ENCODE assay signal across 18 cellular contexts in genomic region chr10:88833722-88834121, GRCh38. TPM values are rescaled to one million over a fixed set of nuclear protein-coding genes. Genes with fewer than 3 reads are reported as not detected.
A peak's percentile ranks its signal among the peaks of the same experiment; 100 is the strongest.
DNase-seq lines count a peak whose midpoint lies in the region; ATAC-seq, FAIRE-seq and TF ChIP-seq lines count a peak whose summit lies in the region.
"Had no signal": no experiment of that assay in that cellular context is flagged by ENCODE, and none has a peak within 500 bp of the region (broad histone marks: within the 10 kb centered on the region; RNA-seq: fewer than 3 reads in every experiment).

No MANE protein-coding gene starts in this region.

- peak overlapping the region; percentile 85 for H3K27ac Mint-ChIP-seq in activated CD8-positive, alpha-beta T cell treated with anti-CD3 and anti-CD28 coated beads, Interleukin-2, amount 10 ng/mL, durations not matched to agents 7 days and 5 days
- H3K27ac Mint-ChIP-seq: dendritic cell treated with granulocyte-macrophage colony-stimulating factor and Interleukin-4, amounts not matched to agents 40 ng/mL and 50 ng/mL, for 4 days had no signal

- H3K4me1 ChIP-seq in right lobe of liver (peaks cover 0 to 6% (median 0%) of the 10 kb centered on the region in 4 donors), HepG2 (ENCODE audit: insufficient read depth, low read length) (no peaks in the 10 kb centered on the region), MM.1S (ENCODE audit: low read length) (no peaks in the 10 kb centered on the region), mesendoderm (ENCODE audit: control insufficient read depth, low read depth, low read length) (no peaks in the 10 kb centered on the region)

- no peak overlapping the region for H3K27ac ChIP-seq in right lobe of liver
- no peak overlapping the region for H3K27ac ChIP-seq in HepG2 (ENCODE audit: extremely low read length, insufficient read depth, low read length)
- H3K27ac ChIP-seq in MM.1S (ENCODE audit: low read length) = no peak overlapping the region
- no peak overlapping the region for H3K27ac ChIP-seq in mesendoderm (ENCODE audit: low read depth, low read length)

- H3K9me3 ChIP-seq in right lobe of liver = no peaks in the 10 kb centered on the region
- no peaks in the 10 kb centered on the region for H3K9me3 ChIP-seq in HepG2 (ENCODE audit: low read length)
- H3K9me3 ChIP-seq in MM.1S (replicated peaks; ENCODE audit: insufficient read depth, low read length) = no peaks in the 10 kb centered on the region

- no peak overlapping the region for H3K18ac ChIP-seq in mesendoderm (ENCODE audit: low read length)

- intact Hi-C loops in right lobe of liver (cut with DNase I) = loop anchor here in 1 of 2 donors (10.0 kb wide), 1 partner anchor 101 kb away; no protein-coding TSS in a partner anchor
- intact Hi-C loops in HepG2 (cut with micrococcal nuclease; ENCODE audit: unreplicated experiment) = loop anchor here (2.0 kb wide), 3 partner anchors 47 to 383 kb away; partner anchors contain the start of gene STAMBPL1

- TF ChIP-seq EP300 in HepG2 (IDR thresholded peaks at IDR 0.05; ENCODE audit: low read depth in 2 of 2, low read length in 2 of 2) (no peak), HepG2 (CRISPR knock-in tag; IDR thresholded peaks at IDR 0.05; ENCODE audit: borderline replicate concordance) (no peak)

- H3K4me3 Mint-ChIP-seq in activated CD8-positive, alpha-beta T cell treated with anti-CD3 and anti-CD28 coated beads, Interleukin-2, amount 10 ng/mL, durations not matched to agents 7 days and 5 days = peak overlapping the region; percentile 10
- H3K4me3 Mint-ChIP-seq: dendritic cell treated with granulocyte-macrophage colony-stimulating factor and Interleukin-4, amounts not matched to agents 40 ng/mL and 50 ng/mL, for 4 days; stimulated activated naive CD8-positive, alpha-beta T cell treated with anti-CD3 and anti-CD28 coated beads, Interleukin-15, amount 100 ng/mL, for 72 hours had no signal

- no peak for TF ChIP-seq RAD21 in HepG2 (CRISPR knock-in tag; IDR thresholded peaks at IDR 0.05)

- H3K56ac ChIP-seq in mesendoderm (ENCODE audit: low read length) = no peak overlapping the region

- H3K9me3 Mint-ChIP-seq in activated CD8-positive, alpha-beta T cell treated with anti-CD3 and anti-CD28 coated beads, Interleukin-2, amount 10 ng/mL, durations not matched to agents 7 days and 5 days (ENCODE audit: insufficient read depth) = no peaks in the 10 kb centered on the region
- H3K9me3 Mint-ChIP-seq: dendritic cell treated with granulocyte-macrophage colony-stimulating factor and Interleukin-4, amounts not matched to agents 40 ng/mL and 50 ng/mL, for 4 days; naive thymus-derived CD8-positive, alpha-beta T cell; stimulated activated naive CD8-positive, alpha-beta T cell treated with anti-CD3 and anti-CD28 coated beads, Interleukin-15, amount 100 ng/mL, for 72 hours had no signal

- H2BK5ac ChIP-seq in mesendoderm (ENCODE audit: low read length) = no peak overlapping the region

- FAIRE-seq in HepG2 (lab: Jason Lieb, UNC) = no peak

- H3K27me3 Mint-ChIP-seq in activated CD8-positive, alpha-beta T cell treated with anti-CD3 and anti-CD28 coated beads, Interleukin-2, amount 10 ng/mL, durations not matched to agents 7 days and 5 days (ENCODE audit: low read depth) = no peaks in the 10 kb centered on the region
- H3K27me3 Mint-ChIP-seq: dendritic cell treated with granulocyte-macrophage colony-stimulating factor and Interleukin-4, amounts not matched to agents 40 ng/mL and 50 ng/mL, for 4 days; stimulated activated naive CD8-positive, alpha-beta T cell treated with anti-CD3 and anti-CD28 coated beads, Interleukin-15, amount 100 ng/mL, for 72 hours had no signal

- BruUV-seq in HepG2 (replicated peaks; lab: Mats Ljungman, UMichigan) = no TSS peak

- H2AFZ ChIP-seq in HepG2 (ENCODE audit: low read length) = no peak overlapping the region
- H2AFZ ChIP-seq in MM.1S (ENCODE audit: low read length) = no peak overlapping the region

- H3K4me2 ChIP-seq in HepG2 (ENCODE audit: low read depth, low read length) (no peak overlapping the region), MM.1S (ENCODE audit: low read depth, low read length) (no peak overlapping the region), mesendoderm (ENCODE audit: low read length) (no peak overlapping the region)

- H3K4me3 ChIP-seq in right lobe of liver = no peak overlapping the region
- no peak overlapping the region for H3K4me3 ChIP-seq in HepG2 (replicated peaks in 1 of 3; ENCODE audit: insufficient read depth in 1 of 3, low read depth in 2 of 3, low read length in 3 of 3)
- H3K4me3 ChIP-seq in MM.1S (ENCODE audit: low read length) = no peak overlapping the region
- no peak overlapping the region for H3K4me3 ChIP-seq in mesendoderm (ENCODE audit: low read length)

- TF ChIP-seq POLR2A in right lobe of liver (IDR thresholded peaks at IDR 0.05) = no peak
- no peak for TF ChIP-seq POLR2A in HepG2 (IDR thresholded peaks at IDR 0.05; ENCODE audit: insufficient read depth in 1 of 2, low read depth in 2 of 2, low read length in 2 of 2)

- no peak overlapping the region for H3K23ac ChIP-seq in mesendoderm (ENCODE audit: low read length)

- H4K5ac ChIP-seq in mesendoderm (ENCODE audit: low read length) = no peak overlapping the region

- peaks cover 47% of the 10 kb centered on the region for H3K4me1 Mint-ChIP-seq in activated CD8-positive, alpha-beta T cell treated with anti-CD3 and anti-CD28 coated beads, Interleukin-2, amount 10 ng/mL, durations not matched to agents 7 days and 5 days (ENCODE audit: low read depth)

- WGBS in right lobe of liver (ENCODE audit: insufficient coverage, low coverage, low lambda C conversion rate, missing lambda C conversion rate) = 39% methylated on average over 2 of the region's 2 CpGs
- 0% methylated on average over 2 of the region's 2 CpGs for WGBS in HepG2 (ENCODE audit: low lambda C conversion rate)
- no CpG with 5 or more reads among the region's 2 CpGs for WGBS in mesendoderm (ENCODE audit: extremely low coverage, insufficient coverage, low lambda C conversion rate)

- no peak overlapping the region for H2AK5ac ChIP-seq in mesendoderm (ENCODE audit: low read length)

- ATAC-seq in right lobe of liver = peak in 3 of 4 donors; percentile 24 to 41 (median 31)
- no peak for ATAC-seq in HepG2
- ATAC-seq in activated CD8-positive, alpha-beta T cell treated with anti-CD3 and anti-CD28 coated beads, Interleukin-2, amount 10 ng/mL, durations not matched to agents 7 days and 5 days = peak; percentile 46
- ATAC-seq in GM19463 (IDR thresholded peaks at IDR 0.05; ENCODE audit: unreplicated experiment) = no peak
- ATAC-seq: naive thymus-derived CD8-positive, alpha-beta T cell; stimulated activated naive CD8-positive, alpha-beta T cell treated with anti-CD3 and anti-CD28 coated beads, Interleukin-15, amount 100 ng/mL, for 72 hours had no signal

- no peak overlapping the region for H4K8ac ChIP-seq in mesendoderm (ENCODE audit: low read depth, low read length)

- H3K36me3 Mint-ChIP-seq in activated CD8-positive, alpha-beta T cell treated with anti-CD3 and anti-CD28 coated beads, Interleukin-2, amount 10 ng/mL, durations not matched to agents 7 days and 5 days (ENCODE audit: low read depth) = peaks cover 6% of the 10 kb centered on the region
- H3K36me3 Mint-ChIP-seq: naive thymus-derived CD8-positive, alpha-beta T cell had no signal

- POLR2A ChIA-PET in HepG2 (lab: Yijun Ruan, JAX) = no interaction called here
- POLR2A ChIA-PET in activated CD8-positive, alpha-beta T cell treated with anti-CD3 and anti-CD28 coated beads, Interleukin-2, amount 10 ng/mL, durations not matched to agents 7 days and 5 days (lab: Charles Lee) = interaction anchor here (2.4 kb wide), 1 partner anchor 157 kb away, joined by 7 read pairs; the partner anchor contains the start of gene FAS

- H2BK15ac ChIP-seq in mesendoderm (replicated peaks; ENCODE audit: low read depth) = no peak overlapping the region

- in situ Hi-C loops in HepG2 (cut with HindIII; ENCODE audit: extremely low pct_ligation_motif_present, low pct_unique_long_range_greater_than_20kb) = loop anchor here (25.0 kb wide), 1 partner anchor 379 kb away; the partner anchor contains the start of gene CH25H

- H3K36me3 ChIP-seq in right lobe of liver = no peaks in the 10 kb centered on the region
- no peaks in the 10 kb centered on the region for H3K36me3 ChIP-seq in HepG2 (replicated peaks in 1 of 2; ENCODE audit: control insufficient read depth in 1 of 2, insufficient read depth in 2 of 2, low read length in 2 of 2)
- no peaks in the 10 kb centered on the region for H3K36me3 ChIP-seq in MM.1S (replicated peaks; ENCODE audit: insufficient read depth, low read length)
- no peaks in the 10 kb centered on the region for H3K36me3 ChIP-seq in mesendoderm (ENCODE audit: control insufficient read depth, insufficient read depth, low read length)

- no peaks in the 10 kb centered on the region for H3K27me3 ChIP-seq in right lobe of liver
- H3K27me3 ChIP-seq in HepG2 (ENCODE audit: control insufficient read depth in 1 of 2, insufficient read depth in 2 of 2, low read length in 2 of 2) = no peaks in the 10 kb centered on the region
- H3K27me3 ChIP-seq in MM.1S (replicated peaks; ENCODE audit: insufficient read depth, low read length) = no peaks in the 10 kb centered on the region
- peaks cover 3% of the 10 kb centered on the region for H3K27me3 ChIP-seq in mesendoderm (ENCODE audit: insufficient read depth, low read length, poor library complexity)

- DNase-seq in right lobe of liver (no peak), HepG2 (ENCODE audit: low spot score) (no peak), NOMO-1 treated with dmso at 0.1 percent for 144 hours (lab: John Stamatoyannopoulos, UW; ENCODE audit: unreplicated experiment) (peak; percentile 28), MM.1S (no peak), mesendoderm (no peak), hippocampal formation (lab: John Stamatoyannopoulos, UW) (no peak)
- DNase-seq in activated CD8-positive, alpha-beta T cell treated with anti-CD3 and anti-CD28 coated beads, Interleukin-2, amount 10 ng/mL, durations not matched to agents 7 days and 5 days = peak; percentile 45
- DNase-seq: activated naive CD4-positive, alpha-beta T cell; naive thymus-derived CD8-positive, alpha-beta T cell; NCI-H1092; NCI-H774; stimulated activated naive CD8-positive, alpha-beta T cell treated with anti-CD3 and anti-CD28 coated beads, Interleukin-15, amount 100 ng/mL, for 72 hours had no signal

- no peak overlapping the region for H3K9ac ChIP-seq in HepG2 (ENCODE audit: insufficient read depth, low read depth, low read length)
- H3K9ac ChIP-seq in MM.1S (ENCODE audit: low read length) = no peak overlapping the region
- no peak overlapping the region for H3K9ac ChIP-seq in mesendoderm (ENCODE audit: low read length)

- no peaks in the 10 kb centered on the region for H3K9me2 ChIP-seq in MM.1S (replicated peaks; ENCODE audit: insufficient read depth, low read length)

- H3F3A ChIP-seq in MM.1S (ENCODE audit: insufficient read depth, low read length) = no peaks in the 10 kb centered on the region

- H3K79me1 ChIP-seq in mesendoderm (ENCODE audit: low read length) = no peaks in the 10 kb centered on the region

- H4K20me1 ChIP-seq in HepG2 (ENCODE audit: insufficient read depth, low read length) = no peaks in the 10 kb centered on the region
- no peaks in the 10 kb centered on the region for H4K20me1 ChIP-seq in MM.1S (ENCODE audit: insufficient read depth, low read length)

- CTCF ChIA-PET in HepG2 (lab: Yijun Ruan, JAX; ENCODE audit: low intra/inter-chr PET ratio, low total read pairs) = no interaction called here
- CTCF ChIA-PET in activated CD8-positive, alpha-beta T cell treated with anti-CD3 and anti-CD28 coated beads, Interleukin-2, amount 10 ng/mL, durations not matched to agents 7 days and 5 days (lab: Charles Lee) = interaction anchor here (1.4 to 11.3 kb wide), 10 partner anchors 21 to 146 kb away, joined by 5 to 281 read pairs (median 38); partner anchors contain the start of gene STAMBPL1

- H3K79me2 ChIP-seq in HepG2 (ENCODE audit: insufficient read depth, low read length) = no peaks in the 10 kb centered on the region
- H3K79me2 ChIP-seq in MM.1S (ENCODE audit: low read length) = no peaks in the 10 kb centered on the region
- no peaks in the 10 kb centered on the region for H3K79me2 ChIP-seq in mesendoderm (ENCODE audit: control insufficient read depth, insufficient read depth, low read length)

- no peak overlapping the region for H2BK120ac ChIP-seq in mesendoderm (ENCODE audit: low read depth, low read length)

- TF ChIP-seq CTCF in right lobe of liver (IDR thresholded peaks at IDR 0.05) (no peak), HepG2 (CRISPR knock-in tag; IDR thresholded peaks at IDR 0.05) (no peak), MM.1S (IDR thresholded peaks at IDR 0.05; ENCODE audit: low read length) (no peak)

- H3K4ac ChIP-seq in mesendoderm (ENCODE audit: low read depth, low read length) = no peak overlapping the region

RNA-seq across cellular contexts. Expression of gene ANKRD22, which starts 17.9 kb away (rescaled TPM):
- 1 to 10 TPM in 2 of 6 experiments, under 1 TPM in 1, not detected in 3; 0.54 to 1.2 (median 1.2) TPM for total RNA-seq in right lobe of liver
- total RNA-seq in HepG2 (2016; rRNA removed; fragmentation: Illumina TruSeq; extraction: Trizol) = not detected in 2 replicates
- total RNA-seq in HepG2 (2016; cell fraction: cytosol; rRNA removed; fragmentation: Illumina TruSeq; extraction: Trizol; ENCODE audit: low read depth) = not detected in 2 replicates
- total RNA-seq in HepG2 (2016; cell fraction: insoluble cytoplasmic fraction; rRNA removed; fragmentation: Illumina TruSeq; extraction: Trizol) = not detected in 2 replicates
- not detected in 2 replicates for total RNA-seq in HepG2 (2016; cell fraction: membrane; rRNA removed; fragmentation: Illumina TruSeq; extraction: Trizol)
- total RNA-seq in HepG2 (2016; cell fraction: nucleus; rRNA removed; fragmentation: Illumina TruSeq; extraction: Trizol) = not detected in 2 replicates
- polyA plus RNA-seq in HepG2 (2011; rRNA removed) = not detected in 2 replicates
- polyA plus RNA-seq in HepG2 (2011; cell fraction: cytosol; rRNA removed) = not detected in 2 replicates
- not detected in 2 replicates for polyA plus RNA-seq in HepG2 (2011; cell fraction: nucleus; rRNA removed)
- polyA plus RNA-seq in HepG2 (2012) = not detected in 2 replicates
- not detected in 2 replicates for polyA plus RNA-seq in HepG2 (2016; cell fraction: cytosol; fragmentation: Illumina TruSeq; extraction: Trizol; ENCODE audit: low read depth)
- not detected in 2 replicates for polyA plus RNA-seq in HepG2 (2016; cell fraction: insoluble cytoplasmic fraction; fragmentation: Illumina TruSeq; extraction: Trizol; ENCODE audit: low read depth)
- not detected in 2 replicates for polyA plus RNA-seq in HepG2 (2016; cell fraction: membrane; fragmentation: Illumina TruSeq; extraction: Trizol; ENCODE audit: low read depth)
- polyA plus RNA-seq in HepG2 (2016; cell fraction: nucleus; fragmentation: Illumina TruSeq; extraction: Trizol; ENCODE audit: insufficient read depth, low read depth) = not detected in 2 replicates
- polyA minus RNA-seq in HepG2 (2011; rRNA and poly(A)+ RNA removed; ENCODE audit: low replicate concordance) = not detected in 2 replicates
- not detected in 2 replicates for polyA minus RNA-seq in HepG2 (2011; cell fraction: cytosol; rRNA and poly(A)+ RNA removed)
- not detected in 2 replicates for polyA minus RNA-seq in HepG2 (2011; cell fraction: nucleus; rRNA and poly(A)+ RNA removed)
- under 1 TPM in 1 of 2 experiments, not detected in 1; 0.45 TPM for total RNA-seq in activated CD8-positive, alpha-beta T cell treated with anti-CD3 and anti-CD28 coated beads, Interleukin-2, amount 10 ng/mL, durations not matched to agents 7 days and 5 days
- polyA plus RNA-seq in mesendoderm (2013, experiment 1 of 2) = not detected
- polyA plus RNA-seq in mesendoderm (2013, experiment 2 of 2) = not detected
- total RNA-seq: pulmonary artery endothelial cell had no signal

RNA-seq across cellular contexts. Expression of gene LIPM, which starts 31.2 kb away (rescaled TPM):
- total RNA-seq in right lobe of liver (not detected), HepG2 (2016; rRNA removed; fragmentation: Illumina TruSeq; extraction: Trizol) (not detected in 2 replicates)
- total RNA-seq in HepG2 (2016; cell fraction: cytosol; rRNA removed; fragmentation: Illumina TruSeq; extraction: Trizol; ENCODE audit: low read depth) = not detected in 2 replicates
- total RNA-seq in HepG2 (2016; cell fraction: insoluble cytoplasmic fraction; rRNA removed; fragmentation: Illumina TruSeq; extraction: Trizol) = not detected in 2 replicates
- total RNA-seq in HepG2 (2016; cell fraction: membrane; rRNA removed; fragmentation: Illumina TruSeq; extraction: Trizol) = not detected in 2 replicates
- total RNA-seq in HepG2 (2016; cell fraction: nucleus; rRNA removed; fragmentation: Illumina TruSeq; extraction: Trizol) = not detected in 2 replicates
- not detected in 2 replicates for polyA plus RNA-seq in HepG2 (2011; rRNA removed)
- polyA plus RNA-seq in HepG2 (2011; cell fraction: cytosol; rRNA removed) = not detected in 2 replicates
- polyA plus RNA-seq in HepG2 (2011; cell fraction: nucleus; rRNA removed) = not detected in 2 replicates
- polyA plus RNA-seq in HepG2 (2012) = not detected in 2 replicates
- polyA plus RNA-seq in HepG2 (2016; cell fraction: cytosol; fragmentation: Illumina TruSeq; extraction: Trizol; ENCODE audit: low read depth) = not detected in 2 replicates
- not detected in 2 replicates for polyA plus RNA-seq in HepG2 (2016; cell fraction: insoluble cytoplasmic fraction; fragmentation: Illumina TruSeq; extraction: Trizol; ENCODE audit: low read depth)
- polyA plus RNA-seq in HepG2 (2016; cell fraction: membrane; fragmentation: Illumina TruSeq; extraction: Trizol; ENCODE audit: low read depth) = not detected in 2 replicates
- polyA plus RNA-seq in HepG2 (2016; cell fraction: nucleus; fragmentation: Illumina TruSeq; extraction: Trizol; ENCODE audit: insufficient read depth, low read depth) = not detected in 2 replicates
- polyA minus RNA-seq in HepG2 (2011; rRNA and poly(A)+ RNA removed; ENCODE audit: low replicate concordance) = 0.26 TPM in 1 of 2 replicates, not detected in the other
- not detected in 2 replicates for polyA minus RNA-seq in HepG2 (2011; cell fraction: cytosol; rRNA and poly(A)+ RNA removed)
- not detected in 2 replicates for polyA minus RNA-seq in HepG2 (2011; cell fraction: nucleus; rRNA and poly(A)+ RNA removed)
- not detected for total RNA-seq in activated CD8-positive, alpha-beta T cell treated with anti-CD3 and anti-CD28 coated beads, Interleukin-2, amount 10 ng/mL, durations not matched to agents 7 days and 5 days
- polyA plus RNA-seq in mesendoderm (2013, experiment 1 of 2) = not detected
- 0.08 TPM for polyA plus RNA-seq in mesendoderm (2013, experiment 2 of 2)
- total RNA-seq: epithelial cell of proximal tubule; liver; naive thymus-derived CD8-positive, alpha-beta T cell; pulmonary artery endothelial cell; urinary bladder had no signal
- polyA plus RNA-seq: liver; naive thymus-derived CD8-positive, alpha-beta T cell; urinary bladder had no signal

RNA-seq across cellular contexts. Expression of gene STAMBPL1, which starts 46.3 kb away (rescaled TPM):
- 1 to 10 TPM in 5 of 6 experiments, under 1 TPM in 1; 0.66 to 8.0 (median 4.2) TPM for total RNA-seq in right lobe of liver
- total RNA-seq in HepG2 (2016; rRNA removed; fragmentation: Illumina TruSeq; extraction: Trizol) = 1.5 and 1.6 TPM in 2 replicates
- total RNA-seq in HepG2 (2016; cell fraction: cytosol; rRNA removed; fragmentation: Illumina TruSeq; extraction: Trizol; ENCODE audit: low read depth) = 0.79 and 1.1 TPM in 2 replicates
- 1.7 TPM in 2 replicates for total RNA-seq in HepG2 (2016; cell fraction: insoluble cytoplasmic fraction; rRNA removed; fragmentation: Illumina TruSeq; extraction: Trizol)
- 1.5 and 1.6 TPM in 2 replicates for total RNA-seq in HepG2 (2016; cell fraction: membrane; rRNA removed; fragmentation: Illumina TruSeq; extraction: Trizol)
- total RNA-seq in HepG2 (2016; cell fraction: nucleus; rRNA removed; fragmentation: Illumina TruSeq; extraction: Trizol) = 3.3 and 3.9 TPM in 2 replicates
- 1.0 and 1.4 TPM in 2 replicates for polyA plus RNA-seq in HepG2 (2011; rRNA removed)
- polyA plus RNA-seq in HepG2 (2011; cell fraction: cytosol; rRNA removed) = 0.82 and 0.91 TPM in 2 replicates
- 1.6 and 2.4 TPM in 2 replicates for polyA plus RNA-seq in HepG2 (2011; cell fraction: nucleus; rRNA removed)
- polyA plus RNA-seq in HepG2 (2012) = 0.62 and 0.73 TPM in 2 replicates
- 0.42 and 0.52 TPM in 2 replicates for polyA plus RNA-seq in HepG2 (2016; cell fraction: cytosol; fragmentation: Illumina TruSeq; extraction: Trizol; ENCODE audit: low read depth)
- polyA plus RNA-seq in HepG2 (2016; cell fraction: insoluble cytoplasmic fraction; fragmentation: Illumina TruSeq; extraction: Trizol; ENCODE audit: low read depth) = 1.2 and 1.9 TPM in 2 replicates
- polyA plus RNA-seq in HepG2 (2016; cell fraction: membrane; fragmentation: Illumina TruSeq; extraction: Trizol; ENCODE audit: low read depth) = 0.41 and 0.76 TPM in 2 replicates
- polyA plus RNA-seq in HepG2 (2016; cell fraction: nucleus; fragmentation: Illumina TruSeq; extraction: Trizol; ENCODE audit: insufficient read depth, low read depth) = 0.38 and 1.6 TPM in 2 replicates
- polyA minus RNA-seq in HepG2 (2011; rRNA and poly(A)+ RNA removed; ENCODE audit: low replicate concordance) = 1.6 and 17.0 TPM in 2 replicates
- 0.49 and 0.62 TPM in 2 replicates for polyA minus RNA-seq in HepG2 (2011; cell fraction: cytosol; rRNA and poly(A)+ RNA removed)
- polyA minus RNA-seq in HepG2 (2011; cell fraction: nucleus; rRNA and poly(A)+ RNA removed) = 5.2 and 5.8 TPM in 2 replicates
- total RNA-seq in activated CD8-positive, alpha-beta T cell treated with anti-CD3 and anti-CD28 coated beads, Interleukin-2, amount 10 ng/mL, durations not matched to agents 7 days and 5 days = 10 to 100 TPM; 67.6 TPM
- 4.1 TPM for polyA plus RNA-seq in mesendoderm (2013, experiment 1 of 2)
- polyA plus RNA-seq in mesendoderm (2013, experiment 2 of 2) = 4.3 TPM

Comparison
In these comparisons a context has a peak if more than half of its experiments do, and no peak if none do; other contexts are left out.
1. ATAC-seq: peak in right lobe of liver (3 of 4) and activated CD8-positive, alpha-beta T cell treated with anti-CD3 and anti-CD28 coated beads, Interleukin-2, amount 10 ng/mL, durations not matched to agents 7 days and 5 days (single experiment); none in HepG2 (single experiment) and GM19463 (single experiment).
2. DNase-seq: peak in NOMO-1 treated with dmso at 0.1 percent for 144 hours (single experiment) and activated CD8-positive, alpha-beta T cell treated with anti-CD3 and anti-CD28 coated beads, Interleukin-2, amount 10 ng/mL, durations not matched to agents 7 days and 5 days (single experiment); none in right lobe of liver (0 of 3), HepG2 (single experiment), MM.1S (single experiment), mesendoderm (single experiment) and hippocampal formation (0 of 2).
3. RNA of gene STAMBPL1, which starts 46.3 kb away (total RNA-seq): 67.6 TPM in activated CD8-positive, alpha-beta T cell treated with anti-CD3 and anti-CD28 coated beads, Interleukin-2, amount 10 ng/mL, durations not matched to agents 7 days and 5 days; 0.66 to 8.0 TPM in right lobe of liver and 0.79 to 3.9 TPM in HepG2; every median in the first group is over 4 times any median in the second.